8 cellular contexts compared by ENCODE assay signal in genomic region chr5:1635477-1635876, GRCh38.
DNase-seq lines count a peak whose midpoint lies in the region; ATAC-seq and TF ChIP-seq lines count a peak whose summit lies in the region.
"Not testable (repeated sequence)": the region's sequence is repeated elsewhere in the genome, so short reads cannot be mapped to it uniquely, and the experiment has no call there.

No MANE protein-coding gene starts in this region.

- not testable (repeated sequence) for H3K36me3 Mint-ChIP-seq in CD4-positive, CD25-positive, alpha-beta regulatory T cell; WTC11; activated T-cell treated with anti-CD3 and anti-CD28 coated beads, Interleukin-2, amount 50 U/mL, for 72 hours (ENCODE audit: insufficient read depth in 2 of 2); naive thymus-derived CD8-positive, alpha-beta T cell

- peaks cover 4 to 37% (median 16%) of the 10 kb centered on the region in 4 donors for H3K4me1 Mint-ChIP-seq in CD4-positive, CD25-positive, alpha-beta regulatory T cell
- H3K4me1 Mint-ChIP-seq in WTC11, result peaks cover 18% of the 10 kb centered on the region
- H3K4me1 Mint-ChIP-seq in activated T-cell treated with anti-CD3 and anti-CD28 coated beads, Interleukin-2, amount 50 U/mL, for 72 hours (ENCODE audit: low read depth), result peaks cover 32% of the 10 kb centered on the region
- H3K4me1 Mint-ChIP-seq in naive thymus-derived CD8-positive, alpha-beta T cell, result peaks cover 17 to 36% (median 32%) of the 10 kb centered on the region in 4 donors

- peak overlapping the region; percentile 76 to 97 (median 88) for H3K4me3 Mint-ChIP-seq in CD4-positive, CD25-positive, alpha-beta regulatory T cell
- H3K4me3 Mint-ChIP-seq in WTC11, result peak overlapping the region; percentile 31
- H3K4me3 Mint-ChIP-seq in activated T-cell treated with anti-CD3 and anti-CD28 coated beads, Interleukin-2, amount 50 U/mL, for 72 hours, result peak overlapping the region; percentile 93 to 98
- H3K4me3 Mint-ChIP-seq in naive thymus-derived CD8-positive, alpha-beta T cell, result peak overlapping the region; percentile 39 to 95 (median 88)

- H4K20me1 ChIP-seq in fibroblast of lung (ENCODE audit: control insufficient read depth, extremely low read depth, insufficient read depth, low read length), result not testable (repeated sequence)

- not testable (repeated sequence) for H3K9me3 Mint-ChIP-seq in CD4-positive, CD25-positive, alpha-beta regulatory T cell; WTC11; activated T-cell treated with anti-CD3 and anti-CD28 coated beads, Interleukin-2, amount 50 U/mL, for 72 hours; naive thymus-derived CD8-positive, alpha-beta T cell

- H3K4me2 ChIP-seq in fibroblast of lung (ENCODE audit: extremely low read depth, insufficient read depth, low read length), result peak overlapping the region; percentile 5

- not testable (repeated sequence) for H3K27me3 ChIP-seq in CD4-positive, CD25-positive, alpha-beta regulatory T cell (ENCODE audit: control insufficient read depth, insufficient read depth, low read length); fibroblast of lung (ENCODE audit: control insufficient read depth, insufficient read depth, low read length)

- not testable (repeated sequence) for H3K9me3 ChIP-seq in CD4-positive, CD25-positive, alpha-beta regulatory T cell (ENCODE audit: control insufficient read depth in 2 of 2, low read length in 2 of 2); fibroblast of lung (ENCODE audit: control insufficient read depth, insufficient read depth, low read depth, low read length)

- H3K9ac ChIP-seq in fibroblast of lung (ENCODE audit: insufficient read depth, low read length), result not testable (repeated sequence)

- POLR2A ChIA-PET in WTC11 (lab: Charles Lee); naive thymus-derived CD8-positive, alpha-beta T cell (lab: Charles Lee): not testable (repeated sequence)

- not testable (repeated sequence) for ATAC-seq in CD4-positive, CD25-positive, alpha-beta regulatory T cell (ENCODE audit: low read depth in 2 of 2); WTC11; activated T-cell treated with anti-CD3 and anti-CD28 coated beads, Interleukin-2, amount 50 U/mL, for 72 hours (replicated peaks in 1 of 2); naive thymus-derived CD8-positive, alpha-beta T cell

- H2AFZ ChIP-seq in fibroblast of lung (ENCODE audit: low read length), result not testable (repeated sequence)

- CTCF ChIA-PET in WTC11 (lab: Charles Lee), result interaction anchor here (0.7 kb wide), 1 partner anchor 9 kb away, joined by 3 read pairs; no protein-coding TSS in a partner anchor

- not testable (repeated sequence) for H3K79me2 ChIP-seq in fibroblast of lung (ENCODE audit: control insufficient read depth, insufficient read depth, low read length)

- H3K4me1 ChIP-seq in CD4-positive, CD25-positive, alpha-beta regulatory T cell (ENCODE audit: control insufficient read depth, insufficient read depth, low read length, poor library complexity, severe bottlenecking); fibroblast of lung (ENCODE audit: control insufficient read depth, extremely low read depth, insufficient read depth, low read length): not testable (repeated sequence)

- peak overlapping the region; percentile 62 to 75 (median 72) for H3K27ac Mint-ChIP-seq in CD4-positive, CD25-positive, alpha-beta regulatory T cell
- not testable (repeated sequence) for H3K27ac Mint-ChIP-seq in WTC11
- peak overlapping the region; percentile 59 for H3K27ac Mint-ChIP-seq in activated T-cell treated with anti-CD3 and anti-CD28 coated beads, Interleukin-2, amount 50 U/mL, for 72 hours
- H3K27ac Mint-ChIP-seq in naive thymus-derived CD8-positive, alpha-beta T cell, result peak overlapping the region in 4 of 10 donors; percentile 7 to 88 (median 78)

- peaks cover 16% of the 10 kb centered on the region for H3K27me3 Mint-ChIP-seq in CD4-positive, CD25-positive, alpha-beta regulatory T cell
- not testable (repeated sequence) for H3K27me3 Mint-ChIP-seq in WTC11 (ENCODE audit: low read depth); activated T-cell treated with anti-CD3 and anti-CD28 coated beads, Interleukin-2, amount 50 U/mL, for 72 hours (ENCODE audit: low read depth); naive thymus-derived CD8-positive, alpha-beta T cell

- H3K27ac ChIP-seq in CD4-positive, CD25-positive, alpha-beta regulatory T cell (ENCODE audit: insufficient read depth, low read length, poor library complexity, severe bottlenecking); fibroblast of lung (ENCODE audit: insufficient read depth, low read length): not testable (repeated sequence)

- H3K4me3 ChIP-seq in CD4-positive, CD25-positive, alpha-beta regulatory T cell (ENCODE audit: low read depth, low read length); HFF-Myc (replicated peaks; ENCODE audit: low read depth, low read length); astrocyte of the cerebellum (ENCODE audit: low read depth, low read length); fibroblast of lung (replicated peaks in 1 of 4; ENCODE audit: control extremely low read depth in 1 of 4, insufficient read depth in 1 of 4, low read depth in 3 of 4, low read length in 4 of 4): not testable (repeated sequence)

- H3K36me3 ChIP-seq in CD4-positive, CD25-positive, alpha-beta regulatory T cell (ENCODE audit: control insufficient read depth, insufficient read depth, low read length); fibroblast of lung (ENCODE audit: control insufficient read depth, insufficient read depth, low read length): not testable (repeated sequence)

- in situ Hi-C loops in astrocyte of the cerebellum (cut with HindIII; ENCODE audit: low sequenced_read_pairs), result not testable (repeated sequence)

- not testable (repeated sequence) for DNase-seq in CD4-positive, CD25-positive, alpha-beta regulatory T cell; WTC11 (ENCODE audit: low spot score); activated T-cell treated with anti-CD3 and anti-CD28 coated beads, Interleukin-2, amount 50 U/mL, for 72 hours; naive thymus-derived CD8-positive, alpha-beta T cell
- DNase-seq in HFF-Myc (ENCODE audit: extremely low read depth, low read depth) (peak; percentile 29), astrocyte of the cerebellum (ENCODE audit: low read depth) (peak; percentile 19), fibroblast of lung (ENCODE audit: low read depth in 2 of 2) (peak; percentile 11 to 70)
- DNase-seq in stimulated activated naive CD4-positive, alpha-beta T cell treated with Interleukin-2 at 50 U/mL for 16 hours (lab: John Stamatoyannopoulos, UW), result peak; percentile 4

- TF ChIP-seq CTCF in HFF-Myc (IDR thresholded peaks at IDR 0.05; ENCODE audit: low read depth, low read length, missing control alignments); WTC11 (IDR thresholded peaks at IDR 0.05); astrocyte of the cerebellum (IDR thresholded peaks at IDR 0.05; ENCODE audit: low read depth, low read length, missing control alignments); fibroblast of lung (conservative IDR thresholded peaks at IDR 0.05 in 1 of 2, IDR thresholded peaks at IDR 0.05 in 1 of 2; ENCODE audit: low read depth in 1 of 2, low read length in 2 of 2): not testable (repeated sequence)

Comparison
In these comparisons a context has a peak if more than half of its experiments do, and no peak if none do; other contexts are left out.
1. H3K4me3 Mint-ChIP-seq: peak in every context shown above with its lines; median percentile 96 in activated T-cell treated with anti-CD3 and anti-CD28 coated beads, Interleukin-2, amount 50 U/mL, for 72 hours; 88 in CD4-positive, CD25-positive, alpha-beta regulatory T cell; 88 in naive thymus-derived CD8-positive, alpha-beta T cell; 31 in WTC11.